11 cellular contexts compared by ENCODE assay signal in the genomic region with DNA sequence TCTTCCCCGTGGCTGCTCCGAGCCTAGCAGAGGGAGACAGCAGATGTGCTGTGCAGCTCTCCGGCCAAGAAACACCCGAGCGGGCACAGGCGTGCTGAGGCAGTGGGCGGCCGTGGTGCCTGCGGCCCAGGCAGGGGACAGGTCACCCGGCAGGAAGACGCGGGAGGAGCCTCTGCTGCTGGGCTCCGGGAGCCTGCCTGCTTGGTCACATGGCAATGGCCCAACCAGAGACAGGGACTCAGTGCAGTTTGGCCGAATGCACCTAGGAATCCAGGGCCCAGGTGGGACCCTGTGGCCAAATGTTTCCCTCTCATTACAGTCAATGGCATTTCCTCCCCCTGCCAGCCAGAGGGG.
DNase-seq lines count a peak whose midpoint lies in the region; ATAC-seq, FAIRE-seq and TF ChIP-seq lines count a peak whose summit lies in the region.
"Had no signal": no experiment of that assay in that cellular context is flagged by ENCODE, and none has a peak within 500 bp of the region (broad histone marks: within the 10 kb centered on the region; RNA-seq: fewer than 3 reads in every experiment).

No MANE protein-coding gene starts in this region.

- H3K4me1 ChIP-seq in left ventricle myocardium inferior (peaks cover 14% of the 10 kb centered on the region), prostate gland (replicated peaks) (peaks cover 4% of the 10 kb centered on the region), small intestine (ENCODE audit: control insufficient read depth in 2 of 2, insufficient read depth in 1 of 2, low read depth in 1 of 2, low read length in 1 of 2) (no peaks in the 10 kb centered on the region)

- no peaks in the 10 kb centered on the region for H3K9me3 Mint-ChIP-seq in activated CD4-positive, alpha-beta T cell treated with anti-CD3 and anti-CD28 coated beads for 36 hours (ENCODE audit: low read depth)
- H3K9me3 Mint-ChIP-seq: central memory CD8-positive, alpha-beta T cell had no signal

- H3K9me3 ChIP-seq in left ventricle myocardium inferior (replicated peaks): no peaks in the 10 kb centered on the region
- no peaks in the 10 kb centered on the region for H3K9me3 ChIP-seq in prostate gland
- no peaks in the 10 kb centered on the region for H3K9me3 ChIP-seq in small intestine (ENCODE audit: control insufficient read depth, low read depth)
- H3K9me3 ChIP-seq: mucosa of descending colon had no signal

- H3K27ac ChIP-seq in left ventricle myocardium inferior (replicated peaks) (peak overlapping the region; percentile 59), prostate gland (no peak overlapping the region), small intestine (ENCODE audit: low read depth in 1 of 2, low read length in 1 of 2) (no peak overlapping the region)

- CTCF ChIA-PET in activated CD4-positive, alpha-beta T cell treated with anti-CD3 and anti-CD28 coated beads for 36 hours (lab: Charles Lee): interaction anchor here (0.7 to 2.4 kb wide), 3 partner anchors 49 to 101 kb away, joined by 3 to 12 read pairs (median 5); no protein-coding TSS in a partner anchor

- TF ChIP-seq POLR2A in prostate gland (IDR thresholded peaks at IDR 0.05): no peak

- no peaks in the 10 kb centered on the region for H3K27me3 ChIP-seq in left ventricle myocardium inferior (ENCODE audit: low read depth)
- H3K27me3 ChIP-seq in prostate gland (replicated peaks; ENCODE audit: insufficient read depth): no peaks in the 10 kb centered on the region
- no peaks in the 10 kb centered on the region for H3K27me3 ChIP-seq in small intestine (ENCODE audit: control insufficient read depth in 2 of 2, insufficient read depth in 2 of 2, low read length in 2 of 2)

- FAIRE-seq in small intestine (lab: Jason Lieb, UNC): no peak

- no peak overlapping the region for H3K27ac Mint-ChIP-seq in activated CD4-positive, alpha-beta T cell treated with anti-CD3 and anti-CD28 coated beads for 36 hours

- H3K4me3 Mint-ChIP-seq in activated CD4-positive, alpha-beta T cell treated with anti-CD3 and anti-CD28 coated beads for 36 hours: no peak overlapping the region
- H3K4me3 Mint-ChIP-seq: central memory CD8-positive, alpha-beta T cell had no signal

- H3K4me1 Mint-ChIP-seq in activated CD4-positive, alpha-beta T cell treated with anti-CD3 and anti-CD28 coated beads for 36 hours: no peaks in the 10 kb centered on the region
- H3K4me1 Mint-ChIP-seq: central memory CD8-positive, alpha-beta T cell had no signal

- H3K36me3 ChIP-seq in left ventricle myocardium inferior (no peaks in the 10 kb centered on the region), prostate gland (no peaks in the 10 kb centered on the region), small intestine (ENCODE audit: control insufficient read depth in 2 of 2, insufficient read depth in 2 of 2, low read length in 2 of 2) (no peaks in the 10 kb centered on the region)

- DNase-seq in ELF-1 (ENCODE audit: low read depth, low spot score) (peak; percentile 86), SW480 (ENCODE audit: low spot score) (peak; percentile 17), left ventricle myocardium inferior (peak; percentile 36), prostate gland (ENCODE audit: low spot score) (peak; percentile 59), small intestine (no peak), NCI-H146 treated with DMSO at 0.1 percent for 48 hours (lab: John Stamatoyannopoulos, UW; ENCODE audit: unreplicated experiment) (no peak)
- DNase-seq in activated CD4-positive, alpha-beta T cell treated with anti-CD3 and anti-CD28 coated beads for 36 hours: no peak
- DNase-seq: DND-41 had no signal

- POLR2A ChIA-PET in activated CD4-positive, alpha-beta T cell treated with anti-CD3 and anti-CD28 coated beads for 36 hours (lab: Charles Lee): no interaction called here

- H3K4me3 ChIP-seq in left ventricle myocardium inferior (peak overlapping the region; percentile 64), prostate gland (peak overlapping the region; percentile 23 to 35), small intestine (ENCODE audit: low read depth in 1 of 2, low read length in 2 of 2) (no peak overlapping the region)
- H3K4me3 ChIP-seq: mucosa of descending colon had no signal

- intact Hi-C loops in left ventricle myocardium inferior (cut with micrococcal nuclease) (loop anchor here (5.0 kb wide), 1 partner anchor 381 kb away; no protein-coding TSS in a partner anchor), prostate gland (cut with DNase I) (loop anchor here (5.0 kb wide), 3 partner anchors 101 to 366 kb away; a partner anchor contains a TSS)
- intact Hi-C loops in activated CD4-positive, alpha-beta T cell treated with anti-CD3 and anti-CD28 coated beads for 36 hours (cut with DNase I, micrococcal nuclease): loop anchor here (1.0 to 5.0 kb wide), 4 partner anchors 83 to 431 kb away; no protein-coding TSS in a partner anchor

- peaks cover 2% of the 10 kb centered on the region for H3K27me3 Mint-ChIP-seq in activated CD4-positive, alpha-beta T cell treated with anti-CD3 and anti-CD28 coated beads for 36 hours
- H3K27me3 Mint-ChIP-seq: central memory CD8-positive, alpha-beta T cell had no signal

- WGBS in prostate gland: 48% methylated on average over 13 of the region's 14 CpGs
- 68 to 73% (median 68%) methylated on average over 11 to 14 of the region's 14 CpGs for whole genome bisulfite sequencing in small intestine, 3 donors

- H3K36me3 Mint-ChIP-seq in activated CD4-positive, alpha-beta T cell treated with anti-CD3 and anti-CD28 coated beads for 36 hours (ENCODE audit: low read depth): no peaks in the 10 kb centered on the region

- TF ChIP-seq CTCF in left ventricle myocardium inferior (IDR thresholded peaks at IDR 0.05; ENCODE audit: borderline replicate concordance): no peak
- no peak for TF ChIP-seq CTCF in prostate gland (IDR thresholded peaks at IDR 0.05)

- no peak for ATAC-seq in activated CD4-positive, alpha-beta T cell treated with anti-CD3 and anti-CD28 coated beads for 36 hours
- no peak for ATAC-seq in HG03457 (IDR thresholded peaks at IDR 0.05; ENCODE audit: unreplicated experiment)

Comparison
In these comparisons a context has a peak if more than half of its experiments do, and no peak if none do; other contexts are left out.
1. DNase-seq: peak in ELF-1 (single experiment), SW480 (single experiment), left ventricle myocardium inferior (single experiment) and prostate gland (single experiment); none in activated CD4-positive, alpha-beta T cell treated with anti-CD3 and anti-CD28 coated beads for 36 hours (single experiment), small intestine (single experiment) and NCI-H146 treated with DMSO at 0.1 percent for 48 hours (single experiment).
2. H3K4me3 ChIP-seq: peak in left ventricle myocardium inferior (single experiment) and prostate gland (2 of 2); none in small intestine (0 of 2).